Comparison of ENCODE assay signal across 30 cellular contexts in the genomic region with DNA sequence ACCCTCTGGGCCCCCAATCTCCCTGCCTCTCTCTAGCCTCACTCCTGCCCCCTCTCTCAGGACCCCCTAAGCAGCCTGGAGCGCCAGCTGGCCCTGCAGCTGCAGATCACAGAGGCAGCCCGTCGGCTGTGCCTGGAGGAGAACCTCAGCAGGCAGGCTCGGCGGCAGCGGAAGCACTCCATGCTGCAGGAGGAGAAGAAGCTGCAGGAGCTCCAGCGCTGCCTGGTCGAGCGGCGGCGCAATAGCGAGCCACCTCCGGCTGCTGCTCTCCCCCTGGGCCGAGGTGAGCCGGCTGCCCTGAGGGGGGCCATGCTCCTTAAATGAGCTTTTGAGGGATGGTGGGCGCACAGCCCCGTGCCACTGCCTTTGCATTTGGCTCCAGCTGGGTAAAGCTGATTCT. TPM values are rescaled to one million over a fixed set of nuclear protein-coding genes. Genes with fewer than 3 reads are reported as not detected.
"Had no signal": no experiment of that assay in that cellular context is flagged by ENCODE, and none has a peak within 500 bp of the region (broad histone marks: within the 10 kb centered on the region; RNA-seq: fewer than 3 reads in every experiment).

No MANE protein-coding gene starts in this region.

- H3K4me3 Mint-ChIP-seq: activated CD8-positive, alpha-beta T cell treated with anti-CD3 and anti-CD28 coated beads, Interleukin-2, amount 10 ng/mL, durations not matched to agents 7 days and 5 days; activated naive CD8-positive, alpha-beta T cell; immature natural killer cell; natural killer cell; stimulated activated memory B cell treated with anti-CD40 and anti-IgM and Interleukin-4, amounts not matched to agents 10 μg/mL and 1 μg/mL and 100 μg/mL, for 72 hours had no signal

- H3K36me3 Mint-ChIP-seq: activated naive CD8-positive, alpha-beta T cell; natural killer cell; stimulated activated memory B cell treated with anti-CD40 and anti-IgM and Interleukin-4, amounts not matched to agents 10 μg/mL and 1 μg/mL and 100 μg/mL, for 72 hours had no signal

- H3K9me3 Mint-ChIP-seq: immature natural killer cell; natural killer cell; stimulated activated memory B cell treated with anti-CD40 and anti-IgM and Interleukin-4, amounts not matched to agents 10 μg/mL and 1 μg/mL and 100 μg/mL, for 72 hours had no signal

- H3K36me3 ChIP-seq: adrenal gland, ascending aorta, brain microvascular endothelial cell, right atrium auricular region, uterus had no signal

- H3K4me2 ChIP-seq: hepatocyte had no signal

- H3K27ac ChIP-seq: adrenal gland, ascending aorta, brain microvascular endothelial cell, psoas muscle, right atrium auricular region, uterus, VCaP had no signal

- ATAC-seq: activated CD8-positive, alpha-beta T cell treated with anti-CD3 and anti-CD28 coated beads, Interleukin-2, amount 10 ng/mL, durations not matched to agents 7 days and 5 days; esophagus mucosa; left ventricle myocardium superior; natural killer cell; psoas muscle; stimulated activated memory B cell treated with anti-CD40 and anti-IgM and Interleukin-4, amounts not matched to agents 10 μg/mL and 1 μg/mL and 100 μg/mL, for 72 hours had no signal

- H3K4me3 ChIP-seq: adrenal gland, ascending aorta, hepatocyte, psoas muscle, right atrium auricular region, transverse colon, uterus had no signal

- DNase-seq: activated CD4-positive, alpha-beta T cell treated with anti-CD3 and anti-CD28 coated beads for 1 hour; activated CD4-positive, alpha-beta T cell treated with anti-CD3 and anti-CD28 coated beads, Interleukin-2, amount 50 U/mL, for 1 hour; activated CD8-positive, alpha-beta T cell treated with anti-CD3 and anti-CD28 coated beads, Interleukin-2, amount 10 ng/mL, durations not matched to agents 7 days and 5 days; activated naive CD4-positive, alpha-beta T cell; activated T-cell treated with anti-CD3 and anti-CD28 coated beads, Interleukin-2, amount 50 U/mL, for 1 hour; adrenal gland; brain microvascular endothelial cell; dermis blood vessel endothelial cell; effector CD8-positive, alpha-beta T cell; foreskin melanocyte; glutamatergic neuron; immature natural killer cell; left ventricle myocardium superior; midbrain; natural killer cell; psoas muscle; small intestine; stimulated activated CD4-positive, alpha-beta T cell treated with anti-CD3 and anti-CD28 coated beads, Interleukin-15, amount 100 ng/mL, for 24 hours; transverse colon; uterus had no signal

- H3K27me3 ChIP-seq: adrenal gland, ascending aorta, brain microvascular endothelial cell, hepatocyte, right atrium auricular region, transverse colon, uterus had no signal

- H3K27ac Mint-ChIP-seq: activated CD8-positive, alpha-beta T cell treated with anti-CD3 and anti-CD28 coated beads, Interleukin-2, amount 10 ng/mL, durations not matched to agents 7 days and 5 days; activated naive CD8-positive, alpha-beta T cell; natural killer cell; stimulated activated memory B cell treated with anti-CD40 and anti-IgM and Interleukin-4, amounts not matched to agents 10 μg/mL and 1 μg/mL and 100 μg/mL, for 72 hours had no signal

- H3K9me3 ChIP-seq: adrenal gland, ascending aorta, psoas muscle, right atrium auricular region, transverse colon, uterus had no signal

- H3K4me1 ChIP-seq: adrenal gland, ascending aorta, psoas muscle, right atrium auricular region, uterus had no signal

- H2AFZ ChIP-seq: hepatocyte had no signal

RNA-seq across cellular contexts. Expression of a gene that starts 6.2 kb away (rescaled TPM):
- total RNA-seq: ascending aorta; psoas muscle; right atrium auricular region; T-helper 2 cell treated with Interferon-gamma antibody and Interleukin-4, amounts not matched to agents 100 ng/mL and 5 ng/mL, for 36 hours had no signal
- polyA plus RNA-seq: endothelial cell of umbilical vein had no signal

RNA-seq across cellular contexts. Expression of a gene that starts 28.1 kb away (rescaled TPM):
- total RNA-seq: ascending aorta; dermis blood vessel endothelial cell; endothelial cell of umbilical vein; hepatocyte; left ventricle myocardium superior; osteocyte; psoas muscle; right atrium auricular region; T-helper 2 cell treated with Interferon-gamma antibody and Interleukin-4, amounts not matched to agents 100 ng/mL and 5 ng/mL, for 36 hours had no signal
- polyA plus RNA-seq: adrenal gland, endothelial cell of umbilical vein, hepatocyte, psoas muscle had no signal
